In the genomic region with DNA sequence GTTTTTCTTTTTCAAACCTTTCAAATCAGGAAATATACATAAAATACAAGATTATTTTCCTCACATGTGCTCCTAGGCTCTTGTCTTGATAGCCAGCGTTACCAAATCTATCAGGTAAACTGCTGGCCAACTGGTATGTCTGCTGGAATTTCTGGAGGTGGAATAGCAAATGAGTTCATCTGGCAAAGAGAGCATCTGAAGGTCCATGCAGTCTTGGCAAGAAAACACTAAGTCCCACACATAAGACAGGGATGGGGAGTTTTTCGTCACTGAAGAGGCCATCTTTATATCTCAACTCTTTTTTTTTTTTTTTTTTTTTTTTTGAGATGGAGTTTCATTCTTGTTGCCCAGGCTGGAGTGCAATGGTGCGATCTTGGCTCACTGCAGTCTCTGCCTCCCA, we compare ENCODE assay signal across 34 cellular contexts.
"Had no signal": no experiment of that assay in that cellular context is flagged by ENCODE, and none has a peak within 500 bp of the region (broad histone marks: within the 10 kb centered on the region; RNA-seq: fewer than 3 reads in every experiment).

No MANE protein-coding gene starts in this region.

- DNase-seq: Karpas-422, Kasumi-1, KG1, MG63, MM.1S, MV-4-11, NCI-H1048, NCI-H1092, NCI-H1092 treated with DMSO at 0.1 percent for 48 hours, NCI-H1105, NCI-H1105 treated with DMSO at 0.1 percent for 48 hours, NCI-H1417, NCI-H1417 treated with DMSO at 0.1 percent for 48 hours, NCI-H1436, NCI-H1436 treated with DMSO at 0.1 percent for 48 hours, NCI-H146, NCI-H1694, NCI-H1694 treated with DMSO at 0.1 percent for 48 hours, NCI-H187, NCI-H187 treated with DMSO at 0.1 percent for 48 hours, NCI-H1930, NCI-H2029, NCI-H2029 treated with DMSO at 0.1 percent for 48 hours, NCI-H2081, NCI-H2081 treated with DMSO at 0.1 percent for 48 hours, NCI-H2107, NCI-H2171, NCI-H2171 treated with DMSO at 0.1 percent for 48 hours, NCI-H2227 treated with DMSO at 0.1 percent for 48 hours, NCI-H226, NCI-H345, NCI-H446, NCI-H446 treated with DMSO at 0.1 percent for 48 hours had no signal

- H3K4me3 ChIP-seq: MG63 had no signal

- H3K27ac ChIP-seq: KMS-11 had no signal

- H3K36me3 ChIP-seq: MG63 had no signal

- H3K27me3 ChIP-seq: MG63 had no signal

- H3K9me3 ChIP-seq: MG63 had no signal

- H3K9ac ChIP-seq: KMS-11 had no signal

- H3K4me2 ChIP-seq: KMS-11 had no signal
